Comparison of ENCODE assay signal across 8 cellular contexts in genomic region chr20:62143976-62144825, GRCh38. TPM values are rescaled to one million over a fixed set of nuclear protein-coding genes. Genes with fewer than 3 reads are reported as not detected.
DNase-seq lines count a peak whose midpoint lies in the region; ATAC-seq, FAIRE-seq and TF ChIP-seq lines count a peak whose summit lies in the region.

No MANE protein-coding gene starts in this region.

- TF ChIP-seq EP300 in gastroesophageal sphincter (IDR thresholded peaks at IDR 0.05) = no peak

- DNase-seq in GM12892 (ENCODE audit: insufficient read length) = peak; percentile 61
- DNase-seq in OCI-LY7 (ENCODE audit: low spot score) = peak; percentile 40
- DNase-seq in activated effector memory CD4-positive, alpha-beta T cell treated with Interleukin-2 at 50 U/mL for 16 hours = peak; percentile 25
- peak; percentile 95 for DNase-seq in osteoblast (ENCODE audit: insufficient read length, low spot score, missing footprints)
- DNase-seq in cortex of kidney (lab: John Stamatoyannopoulos, UW) = no peak

- H3K36me3 ChIP-seq in OCI-LY7 (ENCODE audit: insufficient read depth, low read length) (peaks cover 34% of the 10 kb centered on the region), gastroesophageal sphincter (peaks cover 0 to 15% of the 10 kb centered on the region in 2 donors), osteoblast (ENCODE audit: insufficient read depth, low read length) (peaks cover 20% of the 10 kb centered on the region)

- peak overlapping the region; percentile 98 for H3K4me3 ChIP-seq in OCI-LY7 (ENCODE audit: low read depth, low read length, poor library complexity, severe bottlenecking)
- H3K4me3 ChIP-seq in gastroesophageal sphincter = peak overlapping the region; percentile 96
- peak overlapping the region; percentile 85 for H3K4me3 ChIP-seq in osteoblast (ENCODE audit: insufficient read depth, low read length)

- FAIRE-seq in GM12892 (lab: Jason Lieb, UNC) = peak; percentile 24

- intact Hi-C loops in OCI-LY7 (cut with micrococcal nuclease; ENCODE audit: unreplicated experiment) = loop anchor here (1.0 to 5.0 kb wide), 3 partner anchors 22 to 77 kb away; partner anchors contain the start of genes LSM14B and TAF4

- BruUV-seq in OCI-LY7 (replicated peaks; lab: Mats Ljungman, UMichigan) = no TSS peak

- H4K20me1 ChIP-seq in OCI-LY7 (ENCODE audit: insufficient read depth, low read length) (peaks cover 26% of the 10 kb centered on the region), osteoblast (ENCODE audit: insufficient read depth, low read length) (peaks cover 78% of the 10 kb centered on the region)

- WGBS in gastroesophageal sphincter (ENCODE audit: low coverage in 1 of 2), 2 donors = 0 to 4% methylated on average over 6 to 7 of the region's 100 CpGs

- H3K4me2 ChIP-seq in OCI-LY7 (ENCODE audit: low read length) (peak overlapping the region; percentile 57), osteoblast (ENCODE audit: insufficient read depth, low read length) (peak overlapping the region; percentile 84)

- peak; percentile 31 for ATAC-seq in HG03039 (IDR thresholded peaks at IDR 0.05; ENCODE audit: unreplicated experiment)
- ATAC-seq in gastroesophageal sphincter = peak; percentile 34

- H3K27ac ChIP-seq in 22Rv1 (peak overlapping the region; percentile 89), OCI-LY7 (ENCODE audit: low read depth, low read length, poor library complexity, severe bottlenecking) (no peak overlapping the region), gastroesophageal sphincter (peak overlapping the region; percentile 91 to 100 (median 98)), osteoblast (ENCODE audit: low read depth, low read length) (peak overlapping the region; percentile 40)

- H3K9me3 ChIP-seq in OCI-LY7 (ENCODE audit: low read length) (no peaks in the 10 kb centered on the region), gastroesophageal sphincter (no peaks in the 10 kb centered on the region), osteoblast (ENCODE audit: low read depth, low read length) (no peaks in the 10 kb centered on the region)

- TF ChIP-seq POLR2A in GM12892 (IDR thresholded peaks at IDR 0.05; ENCODE audit: low read depth, low read length) = no peak; the same call in 1 of the 2 replicates
- peak; percentile 40 for TF ChIP-seq POLR2A in gastroesophageal sphincter (IDR thresholded peaks at IDR 0.05)

- H2AFZ ChIP-seq in OCI-LY7 (ENCODE audit: low read length) = no peak overlapping the region
- peak overlapping the region; percentile 11 for H2AFZ ChIP-seq in osteoblast (ENCODE audit: low read length)

- peaks cover 53% of the 10 kb centered on the region for H3K79me2 ChIP-seq in OCI-LY7 (ENCODE audit: insufficient read depth, low read depth, low read length)
- H3K79me2 ChIP-seq in osteoblast (ENCODE audit: insufficient read depth, low read length) = peaks cover 90% of the 10 kb centered on the region

- H3K27me3 ChIP-seq in gastroesophageal sphincter = no peaks in the 10 kb centered on the region
- H3K27me3 ChIP-seq in osteoblast (ENCODE audit: insufficient read depth, low read length) = no peaks in the 10 kb centered on the region

- CTCF ChIA-PET in OCI-LY7 (lab: Charles Lee; ENCODE audit: unreplicated experiment) = no interaction called here

- peaks cover 25% of the 10 kb centered on the region for H3K4me1 ChIP-seq in OCI-LY7 (ENCODE audit: insufficient read depth, low read length, poor library complexity, severe bottlenecking)
- peaks cover 0 to 75% (median 23%) of the 10 kb centered on the region in 3 donors for H3K4me1 ChIP-seq in gastroesophageal sphincter
- peaks cover 24% of the 10 kb centered on the region for H3K4me1 ChIP-seq in osteoblast (ENCODE audit: insufficient read depth, low read length)

- H3K9me2 ChIP-seq in OCI-LY7 (ENCODE audit: insufficient read depth, low read length) = no peaks in the 10 kb centered on the region

- POLR2A ChIA-PET in OCI-LY7 (lab: Charles Lee) = no interaction called here

- TF ChIP-seq CTCF in 22Rv1 (IDR thresholded peaks at IDR 0.05) = no peak
- TF ChIP-seq CTCF in OCI-LY7 (conservative IDR thresholded peaks at IDR 0.05; ENCODE audit: low read length) = no peak
- peak in 2 of 4 experiments; percentile 5 to 41 for TF ChIP-seq CTCF in gastroesophageal sphincter (IDR thresholded peaks at IDR 0.05)
- no peak for TF ChIP-seq CTCF in osteoblast (IDR thresholded peaks at IDR 0.05; ENCODE audit: extremely low read depth, low read depth, low read length)

RNA-seq across cellular contexts. Expression of gene SS18L1, which starts 0.6 kb away (rescaled TPM):
- polyA plus RNA-seq in GM12892 (2012; ENCODE audit: missing spikeins) = 8.2 TPM
- 13.0 and 17.0 TPM in 2 replicates for total RNA-seq in OCI-LY7 (2014; rRNA removed; shearing (Covaris generic))
- total RNA-seq in OCI-LY7 (2022) (16.8 and 17.7 TPM in 2 replicates), gastroesophageal sphincter (10 to 100 TPM in 2 of 4 donors, 1 to 10 TPM in 2; 6.8 to 12.3 (median 11.1) TPM), osteoblast (12.7 TPM in 2 replicates)

RNA-seq across cellular contexts. Expression of gene PSMA7, which starts 1.0 kb away (rescaled TPM):
- polyA plus RNA-seq in GM12892 (2012; ENCODE audit: missing spikeins) = 261 TPM
- 247 and 362 TPM in 2 replicates for total RNA-seq in OCI-LY7 (2014; rRNA removed; shearing (Covaris generic))
- total RNA-seq in OCI-LY7 (2022) (223 and 266 TPM in 2 replicates), gastroesophageal sphincter (100 to 1,000 TPM; 253 to 352 (median 303) TPM), osteoblast (208 and 215 TPM in 2 replicates)

RNA-seq across cellular contexts. Expression of gene LSM14B, which starts 21.9 kb away (rescaled TPM):
- 29.3 TPM for polyA plus RNA-seq in GM12892 (2012; ENCODE audit: missing spikeins)
- total RNA-seq in OCI-LY7 (2014; rRNA removed; shearing (Covaris generic)) = 44.7 and 54.2 TPM in 2 replicates
- 53.7 and 54.4 TPM in 2 replicates for total RNA-seq in OCI-LY7 (2022)
- 10 to 100 TPM; 23.6 to 38.4 (median 35.3) TPM for total RNA-seq in gastroesophageal sphincter
- 41.8 and 48.5 TPM in 2 replicates for total RNA-seq in osteoblast

RNA-seq across cellular contexts. Expression of gene MTG2, which starts 38.6 kb away (rescaled TPM):
- 18.0 TPM for polyA plus RNA-seq in GM12892 (2012; ENCODE audit: missing spikeins)
- 20.3 and 24.1 TPM in 2 replicates for total RNA-seq in OCI-LY7 (2014; rRNA removed; shearing (Covaris generic))
- total RNA-seq in OCI-LY7 (2022) (37.5 and 38.6 TPM in 2 replicates), gastroesophageal sphincter (10 to 100 TPM; 23.7 to 31.3 (median 30.2) TPM), osteoblast (22.1 and 25.0 TPM in 2 replicates)
